Comparison of ENCODE assay signal across 14 cellular contexts in the genomic region with DNA sequence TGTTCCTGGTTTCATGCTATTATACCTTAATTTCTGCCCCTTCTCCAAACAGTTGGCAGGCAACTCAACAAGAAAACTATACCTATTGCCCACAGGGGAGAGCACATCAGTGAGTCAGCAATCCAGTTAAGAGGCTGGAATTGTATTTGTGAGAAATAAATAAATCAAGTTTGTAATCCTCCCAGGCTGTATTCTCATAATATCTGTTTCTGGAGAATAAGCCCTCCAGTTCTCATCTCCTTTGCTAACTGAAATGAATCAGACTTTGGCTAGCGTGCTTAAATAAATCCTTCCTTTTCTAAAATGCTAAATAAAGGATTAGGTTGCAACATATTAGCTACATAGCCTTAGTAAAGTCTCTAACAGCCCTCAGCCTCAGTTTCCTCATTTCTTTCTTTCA. TPM values are rescaled to one million over a fixed set of nuclear protein-coding genes. Genes with fewer than 3 reads are reported as not detected.
"Had no signal": no experiment of that assay in that cellular context is flagged by ENCODE, and none has a peak within 500 bp of the region (broad histone marks: within the 10 kb centered on the region; RNA-seq: fewer than 3 reads in every experiment).

No MANE protein-coding gene starts in this region.

- ATAC-seq: activated CD4-positive, CD25-positive, alpha-beta regulatory T cell treated with anti-CD3 and anti-CD28 coated beads, Interleukin-2, amount 50 U/mL, for 24 hours; activated CD8-positive, alpha-beta memory T cell treated with anti-CD3 and anti-CD28 coated beads, Interleukin-2, amount 10 ng/mL, durations not matched to agents 7 days and 5 days; heart right ventricle; T-helper 17 cell had no signal

- H3K9me3 ChIP-seq: ascending aorta, heart right ventricle, left ventricle myocardium inferior, ovary had no signal

- H3K4me1 ChIP-seq: ascending aorta, left ventricle myocardium inferior had no signal

- H3K27me3 ChIP-seq: ascending aorta, cardiac muscle cell, heart right ventricle, ovary had no signal

- H3K36me3 ChIP-seq: ovary had no signal

- DNase-seq: activated CD4-positive, alpha-beta T cell treated with anti-CD3 and anti-CD28 coated beads, Interleukin-2, amount 50 U/mL, for 48 hours; activated CD8-positive, alpha-beta memory T cell treated with anti-CD3 and anti-CD28 coated beads, Interleukin-2, amount 10 ng/mL, durations not matched to agents 7 days and 5 days; activated gamma-delta T cell; activated naive CD8-positive, alpha-beta T cell treated with anti-CD3 and anti-CD28 coated beads, Interleukin-2, amount 10 ng/mL, durations not matched to agents 7 days and 5 days; activated T-cell treated with anti-CD3 and anti-CD28 coated beads, Interleukin-2, amount 50 U/mL, for 24 hours; heart right ventricle; left ventricle myocardium inferior; mesendoderm; ovary; T-helper 17 cell had no signal

- H3K27ac ChIP-seq: ascending aorta, cardiac muscle cell, heart right ventricle, left ventricle myocardium inferior, ovary had no signal

- H3K4me3 ChIP-seq: ascending aorta, cardiac muscle cell, heart right ventricle, left ventricle myocardium inferior, ovary had no signal

RNA-seq across cellular contexts. Expression of a gene that starts 32.6 kb away (rescaled TPM):
- total RNA-seq: activated naive CD8-positive, alpha-beta T cell treated with anti-CD3 and anti-CD28 coated beads, Interleukin-2, amount 10 ng/mL, durations not matched to agents 7 days and 5 days; ascending aorta; skeletal muscle tissue had no signal
